33 cellular contexts compared by ENCODE assay signal in the genomic region with DNA sequence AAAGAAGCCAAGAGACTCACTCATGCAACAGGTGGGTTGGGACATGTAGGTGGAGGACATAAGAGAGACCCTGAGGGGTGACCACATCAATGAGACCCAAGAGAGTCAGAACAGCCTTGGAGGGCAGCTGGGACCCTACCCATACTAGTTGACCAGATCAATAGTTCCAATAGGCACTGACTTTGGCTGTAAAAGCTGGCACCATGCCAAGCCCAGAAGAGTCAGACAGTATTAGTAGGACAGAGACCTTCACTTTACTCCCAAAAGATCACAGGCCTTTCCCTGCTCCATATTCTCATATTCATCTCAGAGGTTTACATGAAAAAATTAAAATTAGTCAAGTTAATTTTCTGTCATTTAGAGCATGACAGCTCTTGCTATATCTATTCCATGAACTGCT. TPM values are rescaled to one million over a fixed set of nuclear protein-coding genes. Genes with fewer than 3 reads are reported as not detected.
"Had no signal": no experiment of that assay in that cellular context is flagged by ENCODE, and none has a peak within 500 bp of the region (broad histone marks: within the 10 kb centered on the region; RNA-seq: fewer than 3 reads in every experiment).

No MANE protein-coding gene starts in this region.

- FAIRE-seq: endometrium, islet of Langerhans, keratinocyte had no signal

- H3K4me1 ChIP-seq: colonic mucosa, esophagus squamous epithelium, gastrocnemius medialis, heart right ventricle, left lung, lower lobe of right lung had no signal

- ATAC-seq: effector memory CD8-positive, alpha-beta T cell; esophagus mucosa; gastrocnemius medialis; heart right ventricle; left cardiac atrium; left lung; left ventricle myocardium superior; lower lobe of right lung had no signal

- H3K36me3 Mint-ChIP-seq: memory B cell had no signal

- H3K27ac ChIP-seq: colonic mucosa, epithelial cell of prostate, esophagus squamous epithelium, gastrocnemius medialis, heart right ventricle, left lung, lower lobe of right lung had no signal

- H3K36me3 ChIP-seq: colonic mucosa, esophagus squamous epithelium, gastrocnemius medialis, heart right ventricle, left lung, lower lobe of right lung had no signal

- H3K4me3 ChIP-seq: colonic mucosa, esophagus squamous epithelium, gastrocnemius medialis, heart right ventricle, left lung, lower lobe of right lung had no signal

- H3K27ac Mint-ChIP-seq: dendritic cell treated with granulocyte-macrophage colony-stimulating factor and Interleukin-4, amounts not matched to agents 40 ng/mL and 50 ng/mL, for 4 days; effector memory CD8-positive, alpha-beta T cell; endodermal cell; memory B cell had no signal

- H3K27me3 ChIP-seq: colonic mucosa, esophagus squamous epithelium, gastrocnemius medialis, heart right ventricle, left lung had no signal

- H3K4me1 Mint-ChIP-seq: memory B cell had no signal

- H3K9me3 ChIP-seq: colonic mucosa, esophagus squamous epithelium, gastrocnemius medialis, heart right ventricle, left lung, lower lobe of right lung had no signal

- H3K9me3 Mint-ChIP-seq: dendritic cell treated with granulocyte-macrophage colony-stimulating factor and Interleukin-4, amounts not matched to agents 40 ng/mL and 50 ng/mL, for 4 days; effector memory CD8-positive, alpha-beta T cell; endodermal cell; memory B cell had no signal

- H3K4me3 Mint-ChIP-seq: dendritic cell treated with granulocyte-macrophage colony-stimulating factor and Interleukin-4, amounts not matched to agents 40 ng/mL and 50 ng/mL, for 4 days; effector memory CD8-positive, alpha-beta T cell; endodermal cell; memory B cell had no signal

- DNase-seq: colonic mucosa; cortex of kidney; effector CD8-positive, alpha-beta T cell; effector memory CD8-positive, alpha-beta T cell; endodermal cell; erythroblast; esophagus squamous epithelium; foreskin fibroblast; foreskin melanocyte; gastrocnemius medialis; glutamatergic neuron; heart right ventricle; hippocampal formation; left cardiac atrium; left lung; left ventricle myocardium superior; lower lobe of right lung; mesendoderm; midbrain had no signal

RNA-seq across cellular contexts. Expression of a gene that starts 20.9 kb away (rescaled TPM):
- total RNA-seq: colonic mucosa, dermis microvascular lymphatic vessel endothelial cell, endodermal cell, esophagus mucosa, esophagus squamous epithelium, gastrocnemius medialis, glomerular endothelial cell, heart right ventricle, kidney epithelial cell, left cardiac atrium, left lung, left ventricle myocardium superior, lower leg skin, lower lobe of right lung, lung microvascular endothelial cell, mucosa of gallbladder had no signal
- polyA plus RNA-seq: heart right ventricle, keratinocyte had no signal

RNA-seq across cellular contexts. Expression of a gene that starts 30.9 kb away (rescaled TPM):
- total RNA-seq: colonic mucosa, dermis microvascular lymphatic vessel endothelial cell, endodermal cell, esophagus mucosa, esophagus squamous epithelium, gastrocnemius medialis, glomerular endothelial cell, heart right ventricle, kidney epithelial cell, left cardiac atrium, left lung, left ventricle myocardium superior, lower leg skin, lower lobe of right lung, lung microvascular endothelial cell, mononuclear cell, mucosa of gallbladder had no signal
- polyA plus RNA-seq: heart right ventricle, keratinocyte had no signal
